ENCODE assay signal across 8 cellular contexts in the genomic region with DNA sequence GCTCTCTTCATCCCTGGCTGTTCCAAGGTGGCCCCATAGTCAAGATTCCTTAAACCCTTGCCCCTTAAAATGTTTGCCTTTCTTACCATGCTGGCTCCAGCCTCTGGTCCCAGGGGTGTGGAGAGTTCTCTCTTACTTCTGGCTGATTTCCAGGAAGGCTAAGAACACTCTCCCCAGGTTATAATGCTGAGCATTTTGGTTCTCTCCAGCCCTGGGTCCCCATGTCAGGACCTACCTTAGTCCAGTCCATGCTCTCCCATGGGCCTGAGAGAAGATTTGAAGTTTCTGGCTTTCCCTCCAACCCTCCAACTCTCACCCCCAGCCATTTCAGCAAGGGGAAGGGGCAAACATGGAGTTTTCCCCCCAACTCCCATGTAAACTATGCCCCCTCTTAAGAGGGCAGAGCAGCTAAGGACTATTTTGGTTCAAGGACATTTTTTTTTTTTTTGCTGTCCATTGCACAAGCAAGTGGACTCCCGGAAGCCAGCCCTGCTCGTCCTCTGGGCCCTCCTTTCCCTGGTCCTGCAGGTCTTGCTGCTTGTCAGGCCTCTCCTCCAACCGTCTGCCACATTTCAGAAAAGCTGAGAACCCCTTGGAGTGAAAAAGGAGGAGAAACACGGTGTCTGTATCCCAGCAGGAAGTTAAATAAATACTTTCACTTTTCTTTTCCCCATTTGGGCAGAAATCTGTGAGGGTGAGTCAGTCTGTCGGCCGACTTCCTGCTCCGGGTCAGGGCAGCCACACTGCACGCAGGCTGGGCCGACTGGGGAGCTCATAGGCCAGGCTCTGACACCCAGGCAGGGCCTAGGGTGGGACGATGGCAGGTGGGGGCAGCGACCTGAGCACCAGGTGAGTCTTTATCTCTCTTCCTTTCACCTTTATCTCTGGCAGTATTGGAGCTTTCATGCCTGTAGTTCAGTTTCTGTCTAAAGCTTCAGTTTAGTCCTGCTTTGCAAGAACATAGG. TPM values are rescaled to one million over a fixed set of nuclear protein-coding genes. Genes with fewer than 3 reads are reported as not detected.
DNase-seq lines count a peak whose midpoint lies in the region; ATAC-seq and TF ChIP-seq lines count a peak whose summit lies in the region.

SP140L (plus strand) TSS at position 741 of the 965 bp plus-strand sequence; CDS start at position 818, 77 bp downstream.

- peaks cover 25% of the 10 kb centered on the region for H3K36me3 Mint-ChIP-seq in activated T-cell treated with anti-CD3 and anti-CD28 coated beads, Interleukin-2, amount 50 U/mL, for 4 hours (ENCODE audit: insufficient read depth)

- peak within 1 kb of the TSS; percentile 90 for H3K4me3 Mint-ChIP-seq in activated T-cell treated with anti-CD3 and anti-CD28 coated beads, Interleukin-2, amount 50 U/mL, for 4 hours

- H3K4me1 ChIP-seq in Panc1 (ENCODE audit: control insufficient read depth, insufficient read depth, low read length), result peaks cover 11% of the 10 kb centered on the region; the same call in 1 of the 2 replicates
- peaks cover 0 to 21% (median 14%) of the 10 kb centered on the region in 4 donors for H3K4me1 ChIP-seq in tibial nerve

- 0 out of 2 replicates have a peak, but pooled peaks cover 4% of the 10 kb centered on the region for H3K9me3 ChIP-seq in Panc1 (ENCODE audit: control insufficient read depth, insufficient read depth, low read depth, low read length)
- H3K9me3 ChIP-seq in tibial nerve, result peaks cover 0 to 18% (median 0%) of the 10 kb centered on the region in 4 donors
- no peaks in the 10 kb centered on the region for H3K9me3 ChIP-seq in WERI-Rb-1 (ENCODE audit: severe bottlenecking)

- no peak for TF ChIP-seq CTCF in Panc1 (IDR thresholded peaks at IDR 0.05)
- TF ChIP-seq CTCF in fibroblast of the aortic adventitia (IDR thresholded peaks at IDR 0.05; ENCODE audit: insufficient read depth, low read length), result no peak
- no peak for TF ChIP-seq CTCF in tibial nerve (IDR thresholded peaks at IDR 0.05)
- TF ChIP-seq CTCF in WERI-Rb-1 (IDR thresholded peaks at IDR 0.05; ENCODE audit: low read depth, low read length), result no peak

- H3K27ac ChIP-seq in Panc1 (ENCODE audit: low read length), result peak within 1 kb of the TSS; percentile 67
- peak within 1 kb of the TSS in 3 of 4 donors; percentile 81 to 84 (median 82) for H3K27ac ChIP-seq in tibial nerve
- no peak within 1 kb of the TSS for H3K27ac ChIP-seq in WERI-Rb-1

- TF ChIP-seq EP300 in tibial nerve (IDR thresholded peaks at IDR 0.05), result peak in 1 of 2 donors; percentile 74

- H3K36me3 ChIP-seq in Panc1 (ENCODE audit: control insufficient read depth, insufficient read depth, low read length) (no peaks in the 10 kb centered on the region; the same call in 1 of the 2 replicates), tibial nerve (peaks cover 0 to 22% (median 0%) of the 10 kb centered on the region in 3 donors), WERI-Rb-1 (no peaks in the 10 kb centered on the region)

- H3K4me3 ChIP-seq in Panc1 (ENCODE audit: low read depth in 2 of 2, low read length in 2 of 2), result peak within 1 kb of the TSS; percentile 38 to 63
- peak within 1 kb of the TSS; percentile 64 for H3K4me3 ChIP-seq in fibroblast of the aortic adventitia (ENCODE audit: low read depth, low read length)
- peak within 1 kb of the TSS; percentile 22 to 55 (median 46) for H3K4me3 ChIP-seq in tibial nerve
- H3K4me3 ChIP-seq in WERI-Rb-1 (ENCODE audit: low read depth, low read length), result no peak within 1 kb of the TSS

- intact Hi-C loops in Panc1 (cut with micrococcal nuclease; ENCODE audit: unreplicated experiment), result no loop called here

- ATAC-seq in GM18867 (IDR thresholded peaks at IDR 0.05; ENCODE audit: unreplicated experiment) (peak; percentile 91), HG03045 (IDR thresholded peaks at IDR 0.05; ENCODE audit: unreplicated experiment) (peak; percentile 91), Panc1 (peak; percentile 94)
- peak; percentile 99 for ATAC-seq in activated T-cell treated with anti-CD3 and anti-CD28 coated beads, Interleukin-2, amount 50 U/mL, for 4 hours

- POLR2A ChIA-PET in Panc1 (lab: Charles Lee), result interaction anchor here (0.6 kb wide), 1 partner anchor 416 kb away, joined by 9 read pairs; no protein-coding TSS in a partner anchor

- no peak for TF ChIP-seq POLR2A in tibial nerve (IDR thresholded peaks at IDR 0.05)

- 8 to 11% methylated on average over 11 of the region's 11 CpGs for WGBS in tibial nerve, 2 donors

- H3K27me3 ChIP-seq in Panc1 (ENCODE audit: control insufficient read depth, insufficient read depth, low read length), result no peaks in the 10 kb centered on the region
- no peaks in the 10 kb centered on the region for H3K27me3 ChIP-seq in tibial nerve
- H3K27me3 ChIP-seq in WERI-Rb-1 (ENCODE audit: insufficient read depth, low read depth, severe bottlenecking), result peaks cover 59% of the 10 kb centered on the region

- in situ Hi-C loops in Panc1 (cut with HindIII; ENCODE audit: low pct_unique_long_range_greater_than_20kb, low sequenced_read_pairs), result no loop called here

- no peaks in the 10 kb centered on the region for H3K9me3 Mint-ChIP-seq in activated T-cell treated with anti-CD3 and anti-CD28 coated beads, Interleukin-2, amount 50 U/mL, for 4 hours

- BruUV-seq in Panc1 (replicated peaks; lab: Mats Ljungman, UMichigan), result no TSS peak

- H3K4me1 Mint-ChIP-seq in activated T-cell treated with anti-CD3 and anti-CD28 coated beads, Interleukin-2, amount 50 U/mL, for 4 hours (ENCODE audit: low read depth), result peaks cover 74% of the 10 kb centered on the region

- CTCF ChIA-PET in Panc1 (lab: Charles Lee), result no interaction called here

- DNase-seq in Panc1 (ENCODE audit: low read depth, low spot score) (peak; percentile 47), fibroblast of the aortic adventitia (ENCODE audit: low read depth) (peak; percentile 81), pons (ENCODE audit: low spot score) (peak; percentile 57), tibial nerve (ENCODE audit: low spot score in 2 of 2) (peak; percentile 40 to 55), WERI-Rb-1 (no peak)
- DNase-seq in activated T-cell treated with anti-CD3 and anti-CD28 coated beads, Interleukin-2, amount 50 U/mL, for 4 hours, result peak; percentile 76

- no peaks in the 10 kb centered on the region for H3K27me3 Mint-ChIP-seq in activated T-cell treated with anti-CD3 and anti-CD28 coated beads, Interleukin-2, amount 50 U/mL, for 4 hours (ENCODE audit: low read depth)

RNA-seq across cellular contexts. Expression of gene SP140L, which starts in this region (rescaled TPM):
- total RNA-seq in Panc1 (2021; ENCODE audit: unreplicated experiment) (16.6 TPM), fibroblast of the aortic adventitia (ENCODE audit: low replicate concordance) (13.7 and 16.0 TPM in 2 replicates), tibial nerve (10 to 100 TPM; 10.7 to 24.3 (median 12.9) TPM)
- 9.9 TPM for polyA plus RNA-seq in Panc1 (2012; ENCODE audit: insufficient read length)
- total RNA-seq in activated T-cell treated with anti-CD3 and anti-CD28 coated beads, Interleukin-2, amount 50 U/mL, for 4 hours, result 10 to 100 TPM; 24.1 to 30.3 (median 28.7) TPM
